14 cellular contexts compared by ENCODE assay signal in the genomic region with DNA sequence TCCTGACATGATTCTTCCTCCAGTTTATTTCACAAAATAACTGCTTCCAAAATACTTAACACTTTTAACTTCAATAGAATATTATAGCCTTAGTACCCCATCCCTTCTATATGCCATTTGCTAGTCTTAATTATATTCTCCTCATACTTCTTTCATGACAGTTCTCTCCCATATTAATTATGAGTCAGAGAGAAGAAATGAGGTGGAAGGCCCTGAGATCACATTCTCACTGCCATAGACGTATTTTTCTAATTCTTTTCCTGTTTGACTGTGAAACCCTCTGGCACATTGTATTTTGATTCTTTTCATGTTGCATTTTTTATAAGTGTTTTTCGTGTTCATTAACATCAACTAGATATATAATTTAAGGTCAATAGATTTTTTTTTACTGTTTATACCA.
DNase-seq lines count a peak whose midpoint lies in the region; ATAC-seq and TF ChIP-seq lines count a peak whose summit lies in the region.
"Had no signal": no experiment of that assay in that cellular context is flagged by ENCODE, and none has a peak within 500 bp of the region (broad histone marks: within the 10 kb centered on the region; RNA-seq: fewer than 3 reads in every experiment).

No MANE protein-coding gene starts in this region.

- H3K36me3 Mint-ChIP-seq in activated naive CD8-positive, alpha-beta T cell treated with anti-CD3 and anti-CD28 coated beads, Interleukin-2, amount 50 U/mL, for 24 hours (ENCODE audit: low read depth): peaks cover 40% of the 10 kb centered on the region
- peaks cover 34% of the 10 kb centered on the region for H3K36me3 Mint-ChIP-seq in activated naive CD8-positive, alpha-beta T cell treated with anti-CD3 and anti-CD28 coated beads for 36 hours
- peaks cover 31% of the 10 kb centered on the region for H3K36me3 Mint-ChIP-seq in activated CD8-positive, alpha-beta T cell treated with anti-CD3 and anti-CD28 coated beads for 36 hours (ENCODE audit: low read depth)

- no peaks in the 10 kb centered on the region for H3K9me3 Mint-ChIP-seq in activated naive CD8-positive, alpha-beta T cell treated with anti-CD3 and anti-CD28 coated beads, Interleukin-2, amount 50 U/mL, for 24 hours
- H3K9me3 Mint-ChIP-seq in activated naive CD8-positive, alpha-beta T cell treated with anti-CD3 and anti-CD28 coated beads for 36 hours: peaks cover 5% of the 10 kb centered on the region
- peaks cover 3% of the 10 kb centered on the region for H3K9me3 Mint-ChIP-seq in activated CD8-positive, alpha-beta T cell treated with anti-CD3 and anti-CD28 coated beads for 36 hours

- no peaks in the 10 kb centered on the region for H3K9me3 ChIP-seq in right lobe of liver

- TF ChIP-seq CTCF in activated CD8-positive, alpha-beta T cell treated with anti-CD3 and anti-CD28 coated beads for 36 hours (IDR thresholded peaks at IDR 0.05): no peak
- TF ChIP-seq CTCF in right lobe of liver (IDR thresholded peaks at IDR 0.05): no peak

- H3K4me3 Mint-ChIP-seq in activated naive CD8-positive, alpha-beta T cell treated with anti-CD3 and anti-CD28 coated beads, Interleukin-2, amount 50 U/mL, for 24 hours: no peak overlapping the region
- no peak overlapping the region for H3K4me3 Mint-ChIP-seq in activated naive CD8-positive, alpha-beta T cell treated with anti-CD3 and anti-CD28 coated beads for 36 hours
- no peak overlapping the region for H3K4me3 Mint-ChIP-seq in activated CD8-positive, alpha-beta T cell treated with anti-CD3 and anti-CD28 coated beads for 36 hours
- H3K4me3 Mint-ChIP-seq: GM23338; naive thymus-derived CD4-positive, alpha-beta T cell had no signal

- no peak for DNase-seq in activated naive CD8-positive, alpha-beta T cell treated with anti-CD3 and anti-CD28 coated beads, Interleukin-2, amount 50 U/mL, for 24 hours
- DNase-seq in activated naive CD8-positive, alpha-beta T cell treated with anti-CD3 and anti-CD28 coated beads for 36 hours: no peak
- DNase-seq in activated CD8-positive, alpha-beta T cell treated with anti-CD3 and anti-CD28 coated beads for 36 hours: no peak
- DNase-seq in fibroblast of the conjunctiva (ENCODE audit: low read depth) (peak; percentile 9), NCI-H69 (lab: John Stamatoyannopoulos, UW) (no peak), right lobe of liver (no peak)
- DNase-seq: activated effector memory CD4-positive, alpha-beta T cell treated with anti-CD3 and anti-CD28 coated beads, Interleukin-2, amount 50 U/mL, for 16 hours; C1 segment of cervical spinal cord; naive thymus-derived CD4-positive, alpha-beta T cell; stimulated activated CD4-positive, alpha-beta T cell treated with anti-CD3 and anti-CD28 coated beads, Interleukin-12 subunit alpha, Interleukin-12 subunit beta, amount 100 ng/mL, for 4 hours had no signal

- CTCF ChIA-PET in activated CD8-positive, alpha-beta T cell treated with anti-CD3 and anti-CD28 coated beads for 36 hours (lab: Charles Lee): interaction anchor here (2.0 kb wide), 1 partner anchor 75 kb away, joined by 17 read pairs; no protein-coding TSS in a partner anchor

- WGBS in right lobe of liver (ENCODE audit: insufficient coverage, low coverage, low lambda C conversion rate, missing lambda C conversion rate): 85% methylated on average over 2 of the region's 2 CpGs

- intact Hi-C loops in activated CD8-positive, alpha-beta T cell treated with anti-CD3 and anti-CD28 coated beads for 36 hours (cut with micrococcal nuclease): loop anchor here (5.0 kb wide), 1 partner anchor 74 kb away; no protein-coding TSS in a partner anchor
- intact Hi-C loops in right lobe of liver (cut with DNase I): no loop called here

- H3K27ac Mint-ChIP-seq in activated naive CD8-positive, alpha-beta T cell treated with anti-CD3 and anti-CD28 coated beads, Interleukin-2, amount 50 U/mL, for 24 hours: peak overlapping the region; percentile 6
- H3K27ac Mint-ChIP-seq in activated naive CD8-positive, alpha-beta T cell treated with anti-CD3 and anti-CD28 coated beads for 36 hours: no peak overlapping the region
- peak overlapping the region; percentile 59 for H3K27ac Mint-ChIP-seq in activated CD8-positive, alpha-beta T cell treated with anti-CD3 and anti-CD28 coated beads for 36 hours

- ATAC-seq in activated naive CD8-positive, alpha-beta T cell treated with anti-CD3 and anti-CD28 coated beads, Interleukin-2, amount 50 U/mL, for 24 hours: no peak
- ATAC-seq in activated CD8-positive, alpha-beta T cell treated with anti-CD3 and anti-CD28 coated beads for 36 hours: no peak
- ATAC-seq in HG03565 (IDR thresholded peaks at IDR 0.05; ENCODE audit: unreplicated experiment): no peak
- no peak for ATAC-seq in HG02571 (IDR thresholded peaks at IDR 0.05; ENCODE audit: unreplicated experiment)
- no peak for ATAC-seq in right lobe of liver
- ATAC-seq: GM23338; naive thymus-derived CD4-positive, alpha-beta T cell; Right ventricle myocardium inferior had no signal

- no peaks in the 10 kb centered on the region for H3K27me3 Mint-ChIP-seq in activated naive CD8-positive, alpha-beta T cell treated with anti-CD3 and anti-CD28 coated beads, Interleukin-2, amount 50 U/mL, for 24 hours
- no peaks in the 10 kb centered on the region for H3K27me3 Mint-ChIP-seq in activated naive CD8-positive, alpha-beta T cell treated with anti-CD3 and anti-CD28 coated beads for 36 hours
- no peaks in the 10 kb centered on the region for H3K27me3 Mint-ChIP-seq in activated CD8-positive, alpha-beta T cell treated with anti-CD3 and anti-CD28 coated beads for 36 hours
- H3K27me3 Mint-ChIP-seq: naive thymus-derived CD4-positive, alpha-beta T cell had no signal

- peaks cover 4% of the 10 kb centered on the region for H3K4me1 Mint-ChIP-seq in activated naive CD8-positive, alpha-beta T cell treated with anti-CD3 and anti-CD28 coated beads, Interleukin-2, amount 50 U/mL, for 24 hours
- peaks cover 6% of the 10 kb centered on the region for H3K4me1 Mint-ChIP-seq in activated naive CD8-positive, alpha-beta T cell treated with anti-CD3 and anti-CD28 coated beads for 36 hours
- peaks cover 9% of the 10 kb centered on the region for H3K4me1 Mint-ChIP-seq in activated CD8-positive, alpha-beta T cell treated with anti-CD3 and anti-CD28 coated beads for 36 hours (ENCODE audit: low read depth)
- H3K4me1 Mint-ChIP-seq: GM23338 had no signal

- H3K27me3 ChIP-seq in right lobe of liver: no peaks in the 10 kb centered on the region

- no peaks in the 10 kb centered on the region for H3K4me1 ChIP-seq in right lobe of liver

- POLR2A ChIA-PET in activated CD8-positive, alpha-beta T cell treated with anti-CD3 and anti-CD28 coated beads for 36 hours (lab: Charles Lee): no interaction called here

- no peak overlapping the region for H3K27ac ChIP-seq in right lobe of liver

- H3K36me3 ChIP-seq in right lobe of liver: peaks cover 0 to 33% (median 16%) of the 10 kb centered on the region in 4 donors

- H3K4me3 ChIP-seq in right lobe of liver: no peak overlapping the region
- H3K4me3 ChIP-seq: GM23338 had no signal

- TF ChIP-seq POLR2A in right lobe of liver (IDR thresholded peaks at IDR 0.05): no peak
